Comparison of ENCODE assay signal across 8 cellular contexts in genomic region chr15:77993970-77994693, GRCh38.
DNase-seq lines count a peak whose midpoint lies in the region; ATAC-seq and TF ChIP-seq lines count a peak whose summit lies in the region.
"Not testable (repeated sequence)": the region's sequence is repeated elsewhere in the genome, so short reads cannot be mapped to it uniquely, and the experiment has no call there.

No MANE protein-coding gene starts in this region.

- H3K27ac ChIP-seq in subcutaneous abdominal adipose tissue (ENCODE audit: low read depth, low read length) = peak overlapping the region; percentile 92

- peaks cover 0 to 35% (median 18%) of the 10 kb centered on the region in 5 donors for H3K36me3 ChIP-seq in subcutaneous abdominal adipose tissue (ENCODE audit: control insufficient read depth in 5 of 5, insufficient read depth in 5 of 5, low read length in 5 of 5)

- DNase-seq in DMS53 (lab: John Stamatoyannopoulos, UW) (peak; percentile 84), fibroblast of pulmonary artery (ENCODE audit: low read depth) (peak; percentile 88), mucosa of gallbladder (ENCODE audit: low spot score) (peak; percentile 55)
- peak; percentile 42 for DNase-seq in NK-92 treated with Interleukin-12 subunit alpha and Interleukin-12 subunit beta, amount 100 ng/mL, for 24 hours (lab: John Stamatoyannopoulos, UW)
- peak; percentile 16 for DNase-seq in activated gamma-delta T cell treated with anti-CD3 and anti-CD28 coated beads, Interleukin-2, amount 50 U/mL, for 16 hours (ENCODE audit: low read depth)

- TF ChIP-seq CTCF in fibroblast of pulmonary artery (IDR thresholded peaks at IDR 0.05; ENCODE audit: low read length, missing control alignments) = not testable (repeated sequence)

- not testable (repeated sequence) for H3K4me3 ChIP-seq in fibroblast of pulmonary artery (replicated peaks; ENCODE audit: low read depth, low read length); subcutaneous abdominal adipose tissue (ENCODE audit: low read depth in 1 of 5, low read length in 5 of 5)

- not testable (repeated sequence) for H3K27me3 ChIP-seq in subcutaneous abdominal adipose tissue (ENCODE audit: control insufficient read depth in 5 of 5, insufficient read depth in 4 of 5, low read length in 5 of 5)

- peak overlapping the region in 3 of 5 donors; percentile 53 to 64 (median 56) for H3K9ac ChIP-seq in subcutaneous abdominal adipose tissue (ENCODE audit: low read length in 5 of 5)

- ATAC-seq in GM19468 (IDR thresholded peaks at IDR 0.05; ENCODE audit: extremely low read depth, unreplicated experiment) = peak; percentile 53
- peak; percentile 56 for ATAC-seq in HG03139 (IDR thresholded peaks at IDR 0.05; ENCODE audit: unreplicated experiment)

- peaks cover 9 to 88% (median 68%) of the 10 kb centered on the region in 5 donors for H3K4me1 ChIP-seq in subcutaneous abdominal adipose tissue (ENCODE audit: control insufficient read depth in 5 of 5, insufficient read depth in 5 of 5, low read length in 5 of 5)

- H3K9me3 ChIP-seq in subcutaneous abdominal adipose tissue (ENCODE audit: control insufficient read depth in 5 of 5, low read length in 5 of 5) = not testable (repeated sequence)

Comparison
In these comparisons a context has a peak if more than half of its experiments do, and no peak if none do; other contexts are left out.
1. DNase-seq: peak in every context shown above with its lines; median percentile 88 in fibroblast of pulmonary artery; 84 in DMS53; 55 in mucosa of gallbladder; 42 in NK-92 treated with Interleukin-12 subunit alpha and Interleukin-12 subunit beta, amount 100 ng/mL, for 24 hours; 16 in activated gamma-delta T cell treated with anti-CD3 and anti-CD28 coated beads, Interleukin-2, amount 50 U/mL, for 16 hours.